1 cellular context compared by ENCODE assay signal in genomic region chr17:55576237-55576998, GRCh38.
TF ChIP-seq lines count a peak whose summit lies in the region.

No MANE protein-coding gene starts in this region.

TF ChIP-seq in GM12878, 131 proteins besides CTCF, POLR2A, EP300 and RAD21 (continued from another document):
- TF ChIP-seq BCLAF1 (IDR thresholded peaks at IDR 0.05): no peak
- no peak for TF ChIP-seq RFX5 (IDR thresholded peaks at IDR 0.05; ENCODE audit: low read depth, low read length)
- no peak for TF ChIP-seq PKNOX1 (IDR thresholded peaks at IDR 0.05)
- no peak for TF ChIP-seq BRCA1 (IDR thresholded peaks at IDR 0.05; ENCODE audit: low read depth, low read length)
- no peak for TF ChIP-seq HDAC6 (IDR thresholded peaks at IDR 0.05; ENCODE audit: unreplicated experiment)
- TF ChIP-seq CBFB (IDR thresholded peaks at IDR 0.05; ENCODE audit: low read depth): no peak
- TF ChIP-seq KDM1A (IDR thresholded peaks at IDR 0.05; ENCODE audit: borderline replicate concordance): no peak
- peak; percentile 88 for TF ChIP-seq ATF7 (IDR thresholded peaks at IDR 0.05; ENCODE audit: low read depth)
- TF ChIP-seq, protein P1, sequence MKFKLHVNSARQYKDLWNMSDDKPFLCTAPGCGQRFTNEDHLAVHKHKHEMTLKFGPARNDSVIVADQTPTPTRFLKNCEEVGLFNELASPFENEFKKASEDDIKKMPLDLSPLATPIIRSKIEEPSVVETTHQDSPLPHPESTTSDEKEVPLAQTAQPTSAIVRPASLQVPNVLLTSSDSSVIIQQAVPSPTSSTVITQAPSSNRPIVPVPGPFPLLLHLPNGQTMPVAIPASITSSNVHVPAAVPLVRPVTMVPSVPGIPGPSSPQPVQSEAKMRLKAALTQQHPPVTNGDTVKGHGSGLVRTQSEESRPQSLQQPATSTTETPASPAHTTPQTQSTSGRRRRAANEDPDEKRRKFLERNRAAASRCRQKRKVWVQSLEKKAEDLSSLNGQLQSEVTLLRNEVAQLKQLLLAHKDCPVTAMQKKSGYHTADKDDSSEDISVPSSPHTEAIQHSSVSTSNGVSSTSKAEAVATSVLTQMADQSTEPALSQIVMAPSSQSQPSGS (IDR thresholded peaks at IDR 0.05; ENCODE audit: low read length): 0 out of 2 replicates have a peak, but pooled peaks have one; percentile 42
- TF ChIP-seq BACH1 (IDR thresholded peaks at IDR 0.05; ENCODE audit: borderline replicate concordance): no peak
- no peak for TF ChIP-seq RB1 (IDR thresholded peaks at IDR 0.05; ENCODE audit: borderline replicate concordance)
- no peak for TF ChIP-seq IRF5 (IDR thresholded peaks at IDR 0.05; ENCODE audit: borderline replicate concordance)
- TF ChIP-seq USF1 (IDR thresholded peaks at IDR 0.05; ENCODE audit: borderline replicate concordance, extremely low read length, insufficient read depth, low read depth, low read length): no peak
- no peak for TF ChIP-seq ZNF384 (IDR thresholded peaks at IDR 0.05; ENCODE audit: borderline replicate concordance, low read depth, low read length)
- no peak for TF ChIP-seq SUZ12 (IDR thresholded peaks at IDR 0.05; ENCODE audit: unreplicated experiment)
- no peak for TF ChIP-seq RELA (IDR thresholded peaks at IDR 0.05; ENCODE audit: borderline replicate concordance, partially characterized antibody)
- TF ChIP-seq RUNX3 (IDR thresholded peaks at IDR 0.05; ENCODE audit: low read length): no peak
- peak; percentile 52; the same call in 1 of the 2 replicates for TF ChIP-seq CREB1 (IDR thresholded peaks at IDR 0.05; ENCODE audit: low read depth)
- TF ChIP-seq NR2F1 (conservative IDR thresholded peaks at IDR 0.05): no peak
- no peak for TF ChIP-seq DPF2 (IDR thresholded peaks at IDR 0.05)
- no peak for TF ChIP-seq STAT1 (conservative IDR thresholded peaks at IDR 0.05)
- no peak for TF ChIP-seq NR2C1 (IDR thresholded peaks at IDR 0.05)
- TF ChIP-seq MYC (IDR thresholded peaks at IDR 0.05; ENCODE audit: insufficient read depth, insufficient read length, insufficient replicate concordance, low read length, severe bottlenecking): no peak
